ENCODE assay signal across 33 cellular contexts in genomic region chr16:68508641-68509240, GRCh38.
"Had no signal": no experiment of that assay in that cellular context is flagged by ENCODE, and none has a peak within 500 bp of the region (broad histone marks: within the 10 kb centered on the region; RNA-seq: fewer than 3 reads in every experiment).

No MANE protein-coding gene starts in this region.

- H3K36me3 Mint-ChIP-seq: activated CD4-positive, alpha-beta memory T cell treated with anti-CD3 and anti-CD28 coated beads for 36 hours; activated CD8-positive, alpha-beta memory T cell treated with anti-CD3 and anti-CD28 coated beads, Interleukin-2, amount 10 ng/mL, durations not matched to agents 7 days and 5 days; activated naive CD8-positive, alpha-beta T cell treated with anti-CD3 and anti-CD28 coated beads for 36 hours; WTC11 had no signal

- H3K4me1 Mint-ChIP-seq: activated CD4-positive, alpha-beta T cell treated with anti-CD3 and anti-CD28 coated beads for 36 hours; activated T-helper 17 cell treated with anti-CD3 and anti-CD28 coated beads, Interleukin-2, amount 50 U/mL, for 72 hours; central memory CD8-positive, alpha-beta T cell; IgD-negative memory B cell had no signal

- H3K4me3 ChIP-seq: cardiac muscle cell had no signal

- H3K4me3 Mint-ChIP-seq: activated CD4-positive, alpha-beta memory T cell treated with anti-CD3 and anti-CD28 coated beads for 36 hours; activated CD4-positive, alpha-beta T cell treated with anti-CD3 and anti-CD28 coated beads for 36 hours; activated CD8-positive, alpha-beta memory T cell treated with anti-CD3 and anti-CD28 coated beads, Interleukin-2, amount 10 ng/mL, durations not matched to agents 7 days and 5 days; activated naive CD8-positive, alpha-beta T cell treated with anti-CD3 and anti-CD28 coated beads for 36 hours; activated T-helper 17 cell treated with anti-CD3 and anti-CD28 coated beads, Interleukin-2, amount 50 U/mL, for 72 hours; central memory CD8-positive, alpha-beta T cell; T-helper 2 cell treated with Interferon-gamma antibody and Interleukin-4, amounts not matched to agents 5 μg/mL and 100 μg/mL, for 36 hours; WTC11 had no signal

- ATAC-seq: activated CD4-positive, alpha-beta T cell treated with anti-CD3 and anti-CD28 coated beads for 36 hours; activated CD4-positive, CD25-positive, alpha-beta regulatory T cell treated with anti-CD3 and anti-CD28 coated beads, Interleukin-2, amount 50 U/mL, for 24 hours; activated CD8-positive, alpha-beta memory T cell treated with anti-CD3 and anti-CD28 coated beads, Interleukin-2, amount 10 ng/mL, durations not matched to agents 7 days and 5 days; activated T-cell treated with anti-CD3 and anti-CD28 coated beads, Interleukin-2, amount 50 U/mL, for 72 hours; activated T-helper 17 cell treated with anti-CD3 and anti-CD28 coated beads, Interleukin-2, amount 50 U/mL, for 72 hours; Panc1 had no signal

- H3K27ac Mint-ChIP-seq: activated CD4-positive, alpha-beta memory T cell treated with anti-CD3 and anti-CD28 coated beads for 36 hours; activated CD4-positive, alpha-beta T cell treated with anti-CD3 and anti-CD28 coated beads for 36 hours; activated CD8-positive, alpha-beta memory T cell treated with anti-CD3 and anti-CD28 coated beads, Interleukin-2, amount 10 ng/mL, durations not matched to agents 7 days and 5 days; activated naive CD8-positive, alpha-beta T cell treated with anti-CD3 and anti-CD28 coated beads for 36 hours; activated T-cell treated with anti-CD3 and anti-CD28 coated beads, Interleukin-2, amount 50 U/mL, for 72 hours; activated T-helper 17 cell treated with anti-CD3 and anti-CD28 coated beads, Interleukin-2, amount 50 U/mL, for 72 hours; IgD-negative memory B cell; T-helper 2 cell treated with Interferon-gamma antibody and Interleukin-4, amounts not matched to agents 5 μg/mL and 100 μg/mL, for 36 hours; WTC11 had no signal

- H3K27ac ChIP-seq: cardiac muscle cell had no signal

- DNase-seq: activated CD4-positive, alpha-beta memory T cell treated with anti-CD3 and anti-CD28 coated beads for 36 hours; activated CD4-positive, alpha-beta T cell treated with anti-CD3 and anti-CD28 coated beads for 36 hours; activated CD4-positive, alpha-beta T cell treated with anti-CD3 and anti-CD28 coated beads, Interleukin-2, amount 50 U/mL, for 1 hour; activated CD8-positive, alpha-beta memory T cell treated with anti-CD3 and anti-CD28 coated beads for 24 hours; activated CD8-positive, alpha-beta memory T cell treated with anti-CD3 and anti-CD28 coated beads, Interleukin-2, amount 10 ng/mL, durations not matched to agents 7 days and 5 days; activated CD8-positive, alpha-beta memory T cell treated with anti-CD3 and anti-CD28 coated beads, Interleukin-2, amount 50 U/mL, for 48 hours; activated effector memory CD4-positive, alpha-beta T cell treated with anti-CD3 and anti-CD28 coated beads, Interleukin-2, amount 50 U/mL, for 16 hours; activated naive CD4-positive, alpha-beta T cell; activated naive CD4-positive, alpha-beta T cell treated with anti-CD3 and anti-CD28 coated beads, Interleukin-2, amount 50 U/mL, for 16 hours; activated naive CD8-positive, alpha-beta T cell treated with anti-CD3 and anti-CD28 coated beads for 36 hours; activated T-cell treated with anti-CD3 and anti-CD28 coated beads, Interleukin-2, amount 50 U/mL, for 1 hour; activated T-cell treated with anti-CD3 and anti-CD28 coated beads, Interleukin-2, amount 50 U/mL, for 72 hours; amniotic stem cell; aorta; Karpas-422; KBM-7; NCI-H1105; NCI-H1417 treated with DMSO at 0.1 percent for 48 hours; NCI-H187 treated with DMSO at 0.1 percent for 48 hours; NCI-H2081 treated with DMSO at 0.1 percent for 48 hours; NCI-H226; NCI-H524 treated with DMSO at 0.1 percent for 48 hours; OCI-M1; SIG-M5 had no signal

- FAIRE-seq: TTC549 had no signal

- H3K36me3 ChIP-seq: cardiac muscle cell had no signal

- H3K9me3 Mint-ChIP-seq: activated CD4-positive, alpha-beta memory T cell treated with anti-CD3 and anti-CD28 coated beads for 36 hours; activated naive CD8-positive, alpha-beta T cell treated with anti-CD3 and anti-CD28 coated beads for 36 hours; activated T-cell treated with anti-CD3 and anti-CD28 coated beads, Interleukin-2, amount 50 U/mL, for 72 hours; activated T-helper 17 cell treated with anti-CD3 and anti-CD28 coated beads, Interleukin-2, amount 50 U/mL, for 72 hours; central memory CD8-positive, alpha-beta T cell; IgD-negative memory B cell; T-helper 2 cell treated with Interferon-gamma antibody and Interleukin-4, amounts not matched to agents 5 μg/mL and 100 μg/mL, for 36 hours; WTC11 had no signal

- H3K27me3 Mint-ChIP-seq: activated CD4-positive, alpha-beta T cell treated with anti-CD3 and anti-CD28 coated beads for 36 hours had no signal
